8 cellular contexts compared by ENCODE assay signal in the genomic region with DNA sequence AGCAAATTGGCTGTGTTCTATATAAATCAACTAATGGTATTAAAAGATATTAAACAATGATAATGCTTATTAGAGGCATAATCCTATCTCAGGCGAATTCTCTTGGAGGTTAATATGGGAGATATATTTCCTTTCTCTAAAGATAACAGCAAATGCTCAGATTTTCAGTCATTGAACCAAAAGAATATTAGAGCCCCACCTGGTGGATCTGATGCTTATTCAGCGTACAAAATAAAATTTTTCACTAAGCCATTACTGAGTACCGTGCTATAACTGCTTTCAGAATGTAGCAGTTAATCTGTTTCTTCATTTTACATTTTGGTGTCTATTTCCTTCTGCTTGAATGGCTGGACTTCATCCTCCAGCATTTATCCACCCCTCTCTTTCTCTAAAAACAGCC.
DNase-seq lines count a peak whose midpoint lies in the region; ATAC-seq and TF ChIP-seq lines count a peak whose summit lies in the region.

No MANE protein-coding gene starts in this region.

- H3K4me2 ChIP-seq in Karpas-422 (ENCODE audit: low read depth, low read length, poor library complexity, severe bottlenecking) = no peak overlapping the region

- no peaks in the 10 kb centered on the region for H3K4me1 ChIP-seq in Karpas-422 (ENCODE audit: low read length)
- no peaks in the 10 kb centered on the region for H3K4me1 ChIP-seq in liver (ENCODE audit: control insufficient read depth in 4 of 4, insufficient read depth in 4 of 4, low read length in 3 of 4)

- H3K9me3 ChIP-seq in Karpas-422 (ENCODE audit: low read length) (no peaks in the 10 kb centered on the region), liver (ENCODE audit: control insufficient read depth in 4 of 4, low read length in 3 of 4) (peaks cover 0 to 1% (median 0%) of the 10 kb centered on the region in 4 donors)

- in situ Hi-C loops in GM13977 (cut with MboI; ENCODE audit: low pct_unique_long_range_greater_than_20kb, low sequenced_read_pairs, unreplicated experiment) = no loop called here

- H4K20me1 ChIP-seq in Karpas-422 (ENCODE audit: insufficient read depth, low read depth, low read length) = no peaks in the 10 kb centered on the region

- H3K79me2 ChIP-seq in Karpas-422 (ENCODE audit: low read length) = no peaks in the 10 kb centered on the region

- H3K36me3 ChIP-seq in Karpas-422 (ENCODE audit: insufficient read depth, low read length) = no peaks in the 10 kb centered on the region
- no peaks in the 10 kb centered on the region for H3K36me3 ChIP-seq in liver (ENCODE audit: control insufficient read depth in 4 of 4, insufficient read depth in 3 of 4, low read depth in 1 of 4, low read length in 3 of 4)

- 26% methylated on average over 3 of the region's 3 CpGs for WGBS in liver

- ATAC-seq in HG02763 (IDR thresholded peaks at IDR 0.05; ENCODE audit: unreplicated experiment) (no peak), HG03432 (IDR thresholded peaks at IDR 0.05; ENCODE audit: unreplicated experiment) (no peak)

- H3K9me2 ChIP-seq in Karpas-422 (replicated peaks; ENCODE audit: insufficient read depth, low read length) = no peaks in the 10 kb centered on the region

- peak; percentile 69 to 70 for TF ChIP-seq RAD21 in liver (IDR thresholded peaks at IDR 0.05)

- TF ChIP-seq CTCF in liver (IDR thresholded peaks at IDR 0.05; ENCODE audit: low read depth, low read length, missing input control) = peak; percentile 30
- TF ChIP-seq CTCF in GM13977 (IDR thresholded peaks at IDR 0.05; ENCODE audit: extremely low read depth, insufficient read depth, missing control alignments) = no peak

- H3K9ac ChIP-seq in Karpas-422 (ENCODE audit: low read length) (no peak overlapping the region), liver (ENCODE audit: low read depth in 1 of 2, low read length in 2 of 2) (no peak overlapping the region)

- H2AFZ ChIP-seq in Karpas-422 (ENCODE audit: low read length) = no peak overlapping the region

- H3K27ac ChIP-seq in Karpas-422 (ENCODE audit: low read length) (no peak overlapping the region), liver (ENCODE audit: low read depth in 1 of 2, low read length in 2 of 2) (no peak overlapping the region)

- DNase-seq in COR-L47 (lab: John Stamatoyannopoulos, UW) (peak; percentile 3), Karpas-422 (peak; percentile 64), amniotic epithelial cell (ENCODE audit: low read depth) (peak; percentile 25), GM19238 (ENCODE audit: insufficient read length, low spot score) (no peak), GM13977 (ENCODE audit: low spot score) (no peak)

- H3K27me3 ChIP-seq in Karpas-422 (ENCODE audit: low read length) = no peaks in the 10 kb centered on the region
- no peaks in the 10 kb centered on the region for H3K27me3 ChIP-seq in liver (ENCODE audit: control insufficient read depth in 4 of 4, insufficient read depth in 4 of 4, low read length in 3 of 4)

- no peak overlapping the region for H3K4me3 ChIP-seq in Karpas-422 (ENCODE audit: low read length)
- no peak overlapping the region for H3K4me3 ChIP-seq in liver (ENCODE audit: low read depth in 1 of 3, low read length in 3 of 3)

TF ChIP-seq in liver, 16 proteins besides CTCF, POLR2A, EP300 and RAD21:
- TF ChIP-seq, protein P1, sequence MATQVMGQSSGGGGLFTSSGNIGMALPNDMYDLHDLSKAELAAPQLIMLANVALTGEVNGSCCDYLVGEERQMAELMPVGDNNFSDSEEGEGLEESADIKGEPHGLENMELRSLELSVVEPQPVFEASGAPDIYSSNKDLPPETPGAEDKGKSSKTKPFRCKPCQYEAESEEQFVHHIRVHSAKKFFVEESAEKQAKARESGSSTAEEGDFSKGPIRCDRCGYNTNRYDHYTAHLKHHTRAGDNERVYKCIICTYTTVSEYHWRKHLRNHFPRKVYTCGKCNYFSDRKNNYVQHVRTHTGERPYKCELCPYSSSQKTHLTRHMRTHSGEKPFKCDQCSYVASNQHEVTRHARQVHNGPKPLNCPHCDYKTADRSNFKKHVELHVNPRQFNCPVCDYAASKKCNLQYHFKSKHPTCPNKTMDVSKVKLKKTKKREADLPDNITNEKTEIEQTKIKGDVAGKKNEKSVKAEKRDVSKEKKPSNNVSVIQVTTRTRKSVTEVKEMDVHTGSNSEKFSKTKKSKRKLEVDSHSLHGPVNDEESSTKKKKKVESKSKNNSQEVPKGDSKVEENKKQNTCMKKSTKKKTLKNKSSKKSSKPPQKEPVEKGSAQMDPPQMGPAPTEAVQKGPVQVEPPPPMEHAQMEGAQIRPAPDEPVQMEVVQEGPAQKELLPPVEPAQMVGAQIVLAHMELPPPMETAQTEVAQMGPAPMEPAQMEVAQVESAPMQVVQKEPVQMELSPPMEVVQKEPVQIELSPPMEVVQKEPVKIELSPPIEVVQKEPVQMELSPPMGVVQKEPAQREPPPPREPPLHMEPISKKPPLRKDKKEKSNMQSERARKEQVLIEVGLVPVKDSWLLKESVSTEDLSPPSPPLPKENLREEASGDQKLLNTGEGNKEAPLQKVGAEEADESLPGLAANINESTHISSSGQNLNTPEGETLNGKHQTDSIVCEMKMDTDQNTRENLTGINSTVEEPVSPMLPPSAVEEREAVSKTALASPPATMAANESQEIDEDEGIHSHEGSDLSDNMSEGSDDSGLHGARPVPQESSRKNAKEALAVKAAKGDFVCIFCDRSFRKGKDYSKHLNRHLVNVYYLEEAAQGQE (IDR thresholded peaks at IDR 0.05) = no peak
- TF ChIP-seq, protein P2, sequence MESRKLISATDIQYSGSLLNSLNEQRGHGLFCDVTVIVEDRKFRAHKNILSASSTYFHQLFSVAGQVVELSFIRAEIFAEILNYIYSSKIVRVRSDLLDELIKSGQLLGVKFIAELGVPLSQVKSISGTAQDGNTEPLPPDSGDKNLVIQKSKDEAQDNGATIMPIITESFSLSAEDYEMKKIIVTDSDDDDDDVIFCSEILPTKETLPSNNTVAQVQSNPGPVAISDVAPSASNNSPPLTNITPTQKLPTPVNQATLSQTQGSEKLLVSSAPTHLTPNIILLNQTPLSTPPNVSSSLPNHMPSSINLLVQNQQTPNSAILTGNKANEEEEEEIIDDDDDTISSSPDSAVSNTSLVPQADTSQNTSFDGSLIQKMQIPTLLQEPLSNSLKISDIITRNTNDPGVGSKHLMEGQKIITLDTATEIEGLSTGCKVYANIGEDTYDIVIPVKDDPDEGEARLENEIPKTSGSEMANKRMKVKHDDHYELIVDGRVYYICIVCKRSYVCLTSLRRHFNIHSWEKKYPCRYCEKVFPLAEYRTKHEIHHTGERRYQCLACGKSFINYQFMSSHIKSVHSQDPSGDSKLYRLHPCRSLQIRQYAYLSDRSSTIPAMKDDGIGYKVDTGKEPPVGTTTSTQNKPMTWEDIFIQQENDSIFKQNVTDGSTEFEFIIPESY (IDR thresholded peaks at IDR 0.05) = no peak
- TF ChIP-seq YY1 (IDR thresholded peaks at IDR 0.05) (no peak), TAF1 (conservative IDR thresholded peaks at IDR 0.05) (no peak), EGR1 (IDR thresholded peaks at IDR 0.05; ENCODE audit: low read depth in 2 of 2) (no peak), HNF4A (conservative IDR thresholded peaks at IDR 0.05) (no peak)

Comparison
In these comparisons a context has a peak if more than half of its experiments do, and no peak if none do; other contexts are left out.
1. DNase-seq: peak in COR-L47 (single experiment), Karpas-422 (single experiment) and amniotic epithelial cell (single experiment); none in GM19238 (single experiment) and GM13977 (single experiment).